8 cellular contexts compared by ENCODE assay signal in the genomic region with DNA sequence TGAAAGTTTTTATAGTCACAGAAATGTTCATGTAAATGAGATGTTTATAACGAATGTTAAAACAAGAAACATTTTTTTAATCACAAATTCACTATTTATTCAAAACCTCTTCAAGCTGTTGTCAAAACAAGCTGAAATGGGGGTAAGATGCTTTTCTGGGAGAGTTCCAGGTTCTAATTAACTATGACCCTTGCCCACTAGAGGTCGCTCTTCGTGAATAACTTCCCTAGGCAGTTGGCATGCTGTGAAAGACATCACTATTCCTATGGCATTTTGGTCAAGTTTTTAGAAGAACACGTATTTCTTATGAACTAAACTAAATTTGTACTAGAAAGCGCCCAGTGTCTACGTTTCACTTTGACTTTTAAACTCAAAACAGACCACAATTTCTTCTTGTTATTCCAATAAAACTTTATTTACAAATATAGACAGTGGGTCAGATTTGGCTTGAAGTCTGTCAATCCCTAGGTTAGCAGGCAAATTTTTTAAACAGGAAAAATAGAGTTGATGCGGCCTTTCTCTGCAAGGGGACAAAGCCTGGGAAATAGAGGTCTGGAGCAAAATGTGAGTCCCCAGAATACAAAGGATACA.
DNase-seq lines count a peak whose midpoint lies in the region; ATAC-seq and TF ChIP-seq lines count a peak whose summit lies in the region.

No MANE protein-coding gene starts in this region.

- H3F3A ChIP-seq in PC-9 (ENCODE audit: insufficient read depth, low read depth): no peaks in the 10 kb centered on the region

- H3K36me3 ChIP-seq in PC-9 (ENCODE audit: low read depth): no peaks in the 10 kb centered on the region

- POLR2A ChIA-PET in PC-9 (lab: Charles Lee; ENCODE audit: unreplicated experiment): no interaction called here

- ATAC-seq in HG03159 (IDR thresholded peaks at IDR 0.05; ENCODE audit: unreplicated experiment) (peak; percentile 48), GM21367 (IDR thresholded peaks at IDR 0.05; ENCODE audit: unreplicated experiment) (no peak)

- TF ChIP-seq CTCF in PC-9 (conservative IDR thresholded peaks at IDR 0.05): peak; percentile 69

- no peaks in the 10 kb centered on the region for H3K4me1 ChIP-seq in PC-9 (replicated peaks; ENCODE audit: insufficient read depth)

- H3K4me3 ChIP-seq in PC-9: no peak overlapping the region

- H3K4me2 ChIP-seq in PC-9: no peak overlapping the region

- H2AFZ ChIP-seq in PC-9: no peak overlapping the region

- H4K20me1 ChIP-seq in PC-9 (ENCODE audit: insufficient read depth): no peaks in the 10 kb centered on the region

- no peaks in the 10 kb centered on the region for H3K79me2 ChIP-seq in PC-9 (ENCODE audit: low read depth)

- no peaks in the 10 kb centered on the region for H3K9me3 ChIP-seq in PC-9 (ENCODE audit: insufficient read depth, low read depth)

- CTCF ChIA-PET in PC-9 (lab: Charles Lee): interaction anchor here (0.5 to 0.7 kb wide), 3 partner anchors 325 to 1066 kb away, joined by 3 to 10 read pairs (median 4); no protein-coding TSS in a partner anchor

- no TSS peak for BruUV-seq in PC-9 (replicated peaks; lab: Mats Ljungman, UMichigan)

- DNase-seq in D341Med (ENCODE audit: low spot score) (peak; percentile 62), PC-9 (peak in 1 of 2 experiments; percentile 36), hepatic stellate cell (ENCODE audit: low spot score) (peak; percentile 40), ecto neural progenitor cell (ENCODE audit: low spot score) (no peak)
- DNase-seq in activated gamma-delta T cell treated with anti-CD3 and anti-CD28 coated beads, Interleukin-2, amount 50 U/mL, for 16 hours (ENCODE audit: low read depth): peak; percentile 29
- peak; percentile 19 to 24 for DNase-seq in stimulated activated CD4-positive, alpha-beta T cell treated with anti-CD3 and anti-CD28 coated beads, Interleukin-1b, Interleukin-23, amount 100 ng/mL, for 1 hour (ENCODE audit: low read depth in 2 of 2)

- no peaks in the 10 kb centered on the region for H3K27me3 ChIP-seq in PC-9 (ENCODE audit: insufficient read depth, low read depth)

- H3K9me2 ChIP-seq in PC-9 (ENCODE audit: insufficient read depth): no peaks in the 10 kb centered on the region

- intact Hi-C loops in PC-9 (cut with micrococcal nuclease; ENCODE audit: unreplicated experiment): loop anchor here (2.0 to 5.0 kb wide), 3 partner anchors 107 to 757 kb away; partner anchors contain the start of gene CMTM6

- no peak overlapping the region for H3K27ac ChIP-seq in PC-9
